ENCODE assay signal across 17 cellular contexts in the genomic region with DNA sequence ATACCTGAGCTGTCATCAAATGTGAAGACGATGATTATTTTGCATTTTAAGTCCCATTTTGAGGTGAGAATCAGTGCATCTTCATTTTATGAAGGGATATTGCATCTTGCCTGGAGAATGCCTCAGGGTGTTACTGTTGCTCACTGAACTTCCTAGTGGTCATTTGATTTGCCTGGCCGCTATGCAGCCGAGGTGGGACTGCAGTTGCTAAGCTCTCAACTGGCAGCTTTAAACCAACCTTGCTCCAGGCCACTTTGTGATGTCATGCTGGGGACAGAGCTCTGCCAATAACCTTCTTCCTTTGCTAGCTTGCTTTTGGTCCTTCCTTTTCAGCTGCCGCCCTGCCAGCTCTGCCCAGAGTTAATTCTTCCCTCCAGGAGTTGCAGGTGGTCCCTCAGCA.
DNase-seq lines count a peak whose midpoint lies in the region; ATAC-seq and TF ChIP-seq lines count a peak whose summit lies in the region.
"Had no signal": no experiment of that assay in that cellular context is flagged by ENCODE, and none has a peak within 500 bp of the region (broad histone marks: within the 10 kb centered on the region; RNA-seq: fewer than 3 reads in every experiment).

No MANE protein-coding gene starts in this region.

- H4K20me1 ChIP-seq in GM23338 (replicated peaks; ENCODE audit: insufficient read depth), result no peaks in the 10 kb centered on the region
- H4K20me1 ChIP-seq: BLaER1 had no signal

- no peak overlapping the region for H2AK5ac ChIP-seq in mesendoderm (ENCODE audit: low read length)

- H3K4ac ChIP-seq in mesendoderm (ENCODE audit: low read depth, low read length), result no peak overlapping the region

- no peaks in the 10 kb centered on the region for H3K9me2 ChIP-seq in GM23338 (ENCODE audit: insufficient read depth)

- no peaks in the 10 kb centered on the region for H3K79me2 ChIP-seq in GM23338 (replicated peaks; ENCODE audit: insufficient read depth)
- H3K79me2 ChIP-seq in mesendoderm (ENCODE audit: control insufficient read depth, insufficient read depth, low read length), result no peaks in the 10 kb centered on the region

- intact Hi-C loops in gastrocnemius medialis (cut with DNase I; ENCODE audit: low total_unique reads), result no loop called here

- no peak overlapping the region for H3K27ac Mint-ChIP-seq in GM23338
- no peak overlapping the region for H3K27ac Mint-ChIP-seq in endodermal cell
- H3K27ac Mint-ChIP-seq: CD14-positive monocyte; CD4-positive, alpha-beta memory T cell had no signal

- no peak overlapping the region for H2BK5ac ChIP-seq in mesendoderm (ENCODE audit: low read length)

- peaks cover 15% of the 10 kb centered on the region for H3K4me1 Mint-ChIP-seq in GM23338
- peaks cover 39% of the 10 kb centered on the region for H3K4me1 Mint-ChIP-seq in endodermal cell
- H3K4me1 Mint-ChIP-seq: CD14-positive monocyte; CD4-positive, alpha-beta memory T cell had no signal

- no peaks in the 10 kb centered on the region for H3K79me1 ChIP-seq in mesendoderm (ENCODE audit: low read length)

- peak; percentile 15 for DNase-seq in GM23338 (ENCODE audit: low spot score)
- DNase-seq in endodermal cell, result no peak
- peak; percentile 77 for DNase-seq in mesendoderm
- DNase-seq in ACHN, result no peak
- no peak for DNase-seq in gastrocnemius medialis
- DNase-seq: Calu3; CD4-positive, alpha-beta memory T cell; DND-41; EL; GOT3; IMR-90 had no signal

- H3K4me3 Mint-ChIP-seq in GM23338, result no peak overlapping the region
- H3K4me3 Mint-ChIP-seq in endodermal cell, result no peak overlapping the region
- H3K4me3 Mint-ChIP-seq: CD14-positive monocyte; CD4-positive, alpha-beta memory T cell had no signal

- ATAC-seq in GM23338, result no peak; the same call in 2 of the 3 replicates
- no peak for ATAC-seq in gastrocnemius medialis
- no peak for ATAC-seq in GM19463 (IDR thresholded peaks at IDR 0.05; ENCODE audit: unreplicated experiment)
- ATAC-seq: A549, K562 had no signal

- H4K5ac ChIP-seq in mesendoderm (ENCODE audit: low read length), result no peak overlapping the region

- no peak overlapping the region for H2BK120ac ChIP-seq in mesendoderm (ENCODE audit: low read depth, low read length)

- no peaks in the 10 kb centered on the region for H3F3A ChIP-seq in GM23338 (replicated peaks; ENCODE audit: low read depth)

- no peak overlapping the region for H4K8ac ChIP-seq in mesendoderm (ENCODE audit: low read depth, low read length)

- no peak overlapping the region for H3K23ac ChIP-seq in mesendoderm (ENCODE audit: low read length)

- no peak overlapping the region for H2BK15ac ChIP-seq in mesendoderm (replicated peaks; ENCODE audit: low read depth)

- H3K36me3 ChIP-seq in GM23338 (ENCODE audit: insufficient read depth), result no peaks in the 10 kb centered on the region
- H3K36me3 ChIP-seq in endodermal cell (ENCODE audit: control insufficient read depth, insufficient read depth, low read length), result no peaks in the 10 kb centered on the region
- no peaks in the 10 kb centered on the region for H3K36me3 ChIP-seq in mesendoderm (ENCODE audit: control insufficient read depth, insufficient read depth, low read length)
- H3K36me3 ChIP-seq in gastrocnemius medialis, result no peaks in the 10 kb centered on the region
- H3K36me3 ChIP-seq: BLaER1, HAP-1 had no signal

- no peak overlapping the region for H3K27ac ChIP-seq in GM23338 (ENCODE audit: low read depth)
- no peak overlapping the region for H3K27ac ChIP-seq in endodermal cell (ENCODE audit: low read depth, low read length)
- H3K27ac ChIP-seq in mesendoderm (ENCODE audit: low read depth, low read length), result no peak overlapping the region
- no peak overlapping the region for H3K27ac ChIP-seq in gastrocnemius medialis
- H3K27ac ChIP-seq: A549, BLaER1 had no signal

- TF ChIP-seq CTCF in GM23338 (conservative IDR thresholded peaks at IDR 0.05; ENCODE audit: low read depth in 2 of 2), result no peak
- TF ChIP-seq CTCF in endodermal cell (conservative IDR thresholded peaks at IDR 0.05), result peak; percentile 55
- TF ChIP-seq CTCF in gastrocnemius medialis (IDR thresholded peaks at IDR 0.05 in 4 of 5, conservative IDR thresholded peaks at IDR 0.05 in 1 of 5), result no peak

- H3K9me3 Mint-ChIP-seq in GM23338, result no peaks in the 10 kb centered on the region
- no peaks in the 10 kb centered on the region for H3K9me3 Mint-ChIP-seq in endodermal cell
- H3K9me3 Mint-ChIP-seq: CD4-positive, alpha-beta memory T cell had no signal

- in situ Hi-C loops in ACHN (cut with HindIII; ENCODE audit: low pct_ligation_motif_present, low pct_unique_long_range_greater_than_20kb, low sequenced_read_pairs) (no loop called here), gastrocnemius medialis (cut with MboI; ENCODE audit: low sequenced_read_pairs in 4 of 4) (no loop called here)

- no peak overlapping the region for H3K18ac ChIP-seq in mesendoderm (ENCODE audit: low read length)

- H3K4me2 ChIP-seq in GM23338 (no peak overlapping the region), mesendoderm (ENCODE audit: low read length) (no peak overlapping the region)
- H3K4me2 ChIP-seq: A549, BLaER1 had no signal

- no peak for TF ChIP-seq POLR2A in gastrocnemius medialis (IDR thresholded peaks at IDR 0.05)

- 89 to 95% methylated on average over 4 of the region's 4 CpGs for WGBS in endodermal cell (ENCODE audit: insufficient coverage in 1 of 2, insufficient read length in 1 of 2), 2 experiments
- no CpG with 5 or more reads among the region's 4 CpGs for WGBS in mesendoderm (ENCODE audit: extremely low coverage, insufficient coverage, low lambda C conversion rate)

- H3K4me3 ChIP-seq in GM23338 (no peak overlapping the region), endodermal cell (ENCODE audit: low read length) (no peak overlapping the region), mesendoderm (ENCODE audit: low read length) (no peak overlapping the region), gastrocnemius medialis (no peak overlapping the region)
- H3K4me3 ChIP-seq: A549, BLaER1, HAP-1, K562 had no signal

- H3K36me3 Mint-ChIP-seq in GM23338 (ENCODE audit: low read depth) (no peaks in the 10 kb centered on the region), endodermal cell (ENCODE audit: low read depth) (no peaks in the 10 kb centered on the region)
- H3K36me3 Mint-ChIP-seq: CD14-positive monocyte; CD4-positive, alpha-beta memory T cell had no signal

- H3K4me1 ChIP-seq in GM23338 (ENCODE audit: insufficient read depth) (0 out of 2 replicates have a peak, but pooled peaks cover 3% of the 10 kb centered on the region), endodermal cell (ENCODE audit: control insufficient read depth, insufficient read depth, low read length) (peaks cover 10% of the 10 kb centered on the region), mesendoderm (ENCODE audit: control insufficient read depth, low read depth, low read length) (peaks cover 2% of the 10 kb centered on the region), gastrocnemius medialis (no peaks in the 10 kb centered on the region)
- H3K4me1 ChIP-seq: A549, BLaER1, HAP-1 had no signal

- H3K9ac ChIP-seq in endodermal cell (ENCODE audit: extremely low read depth, low read length, poor library complexity, severe bottlenecking), result no peak overlapping the region
- H3K9ac ChIP-seq in mesendoderm (ENCODE audit: low read length), result no peak overlapping the region
- H3K9ac ChIP-seq: BLaER1 had no signal

- no peaks in the 10 kb centered on the region for H3K27me3 ChIP-seq in GM23338 (ENCODE audit: insufficient read depth)
- H3K27me3 ChIP-seq in endodermal cell (ENCODE audit: control insufficient read depth, insufficient read depth, low read length, poor library complexity, severe bottlenecking), result no peaks in the 10 kb centered on the region
- no peaks in the 10 kb centered on the region for H3K27me3 ChIP-seq in mesendoderm (ENCODE audit: insufficient read depth, low read length, poor library complexity)
- peaks cover 0 to 5% (median 0%) of the 10 kb centered on the region in 3 donors for H3K27me3 ChIP-seq in gastrocnemius medialis
- H3K27me3 ChIP-seq: BLaER1 had no signal

- H3K27me3 Mint-ChIP-seq in GM23338 (ENCODE audit: insufficient read depth, low read depth, poor library complexity) (peaks cover 4% of the 10 kb centered on the region), endodermal cell (ENCODE audit: insufficient read depth) (no peaks in the 10 kb centered on the region)

- no peaks in the 10 kb centered on the region for H3K9me3 ChIP-seq in endodermal cell (ENCODE audit: control insufficient read depth, low read length)
- no peaks in the 10 kb centered on the region for H3K9me3 ChIP-seq in gastrocnemius medialis
- H3K9me3 ChIP-seq: A549, BLaER1, HAP-1 had no signal

- no peak overlapping the region for H3K56ac ChIP-seq in mesendoderm (ENCODE audit: low read length)

- H2AFZ ChIP-seq in GM23338, result no peak overlapping the region

TF ChIP-seq in GM23338, 12 proteins besides CTCF, POLR2A, EP300 and RAD21 (continues in another document):
- TF ChIP-seq, protein P1, sequence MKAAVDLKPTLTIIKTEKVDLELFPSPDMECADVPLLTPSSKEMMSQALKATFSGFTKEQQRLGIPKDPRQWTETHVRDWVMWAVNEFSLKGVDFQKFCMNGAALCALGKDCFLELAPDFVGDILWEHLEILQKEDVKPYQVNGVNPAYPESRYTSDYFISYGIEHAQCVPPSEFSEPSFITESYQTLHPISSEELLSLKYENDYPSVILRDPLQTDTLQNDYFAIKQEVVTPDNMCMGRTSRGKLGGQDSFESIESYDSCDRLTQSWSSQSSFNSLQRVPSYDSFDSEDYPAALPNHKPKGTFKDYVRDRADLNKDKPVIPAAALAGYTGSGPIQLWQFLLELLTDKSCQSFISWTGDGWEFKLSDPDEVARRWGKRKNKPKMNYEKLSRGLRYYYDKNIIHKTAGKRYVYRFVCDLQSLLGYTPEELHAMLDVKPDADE (IDR thresholded peaks at IDR 0.05), result no peak
- TF ChIP-seq STAT1 (IDR thresholded peaks at IDR 0.05; ENCODE audit: unreplicated experiment), result no peak
- no peak for TF ChIP-seq ZNF114 (CRISPR knock-in tag; IDR thresholded peaks at IDR 0.05)
- TF ChIP-seq JUNB (IDR thresholded peaks at IDR 0.05; ENCODE audit: unreplicated experiment), result no peak
- TF ChIP-seq ZNF331 (CRISPR knock-in tag; IDR thresholded peaks at IDR 0.05; ENCODE audit: low read depth), result no peak
- no peak for TF ChIP-seq EZH2 (IDR thresholded peaks at IDR 0.05; ENCODE audit: low read depth, unreplicated experiment)
- TF ChIP-seq NANOG (IDR thresholded peaks at IDR 0.05; ENCODE audit: borderline replicate concordance), result no peak
- TF ChIP-seq CREB1 (CRISPR knock-in tag; IDR thresholded peaks at IDR 0.05; ENCODE audit: low read depth), result no peak
- no peak for TF ChIP-seq EZH2phosphoT487 (IDR thresholded peaks at IDR 0.05; ENCODE audit: unreplicated experiment)

Comparison
In these comparisons a context has a peak if more than half of its experiments do, and no peak if none do; other contexts are left out.
1. DNase-seq: peak in GM23338 (single experiment) and mesendoderm (single experiment); none in endodermal cell (single experiment), ACHN (single experiment) and gastrocnemius medialis (0 of 2).